8 cellular contexts compared by ENCODE assay signal in genomic region chr2:233566141-233566956, GRCh38.
DNase-seq lines count a peak whose midpoint lies in the region; ATAC-seq and TF ChIP-seq lines count a peak whose summit lies in the region.

Gene USP40, minus strand, starts transcription at chr2:233566782. Its CDS starts 1,228 bp downstream, at chr2:233565554.

- H3K4me3 ChIP-seq in coronary artery = peak within 1 kb of the TSS; percentile 87

- H3K27ac ChIP-seq in 22Rv1 (peak within 1 kb of the TSS; percentile 85), coronary artery (peak within 1 kb of the TSS; percentile 91 to 95)

- DNase-seq in NCI-H446 (lab: John Stamatoyannopoulos, UW) = peak; percentile 91 to 94
- peak; percentile 70 for DNase-seq in activated CD4-positive, alpha-beta T cell treated with anti-CD3 and anti-CD28 coated beads for 48 hours
- peak; percentile 89 for DNase-seq in coronary artery (ENCODE audit: low spot score)
- DNase-seq in kidney tubule cell (ENCODE audit: low spot score) = peak; percentile 93
- peak; percentile 24 to 49 for DNase-seq in stimulated activated CD4-positive, alpha-beta T cell treated with anti-CD3 and anti-CD28 coated beads, Interleukin-15, amount 100 ng/mL, for 48 hours (ENCODE audit: low read depth in 2 of 2)

- TF ChIP-seq POLR2A in GM18526 (IDR thresholded peaks at IDR 0.05; ENCODE audit: extremely low read depth, insufficient read length) = peak; percentile 85

- ATAC-seq in HG03139 (IDR thresholded peaks at IDR 0.05; ENCODE audit: unreplicated experiment) = peak; percentile 77

- TF ChIP-seq CTCF in 22Rv1 (IDR thresholded peaks at IDR 0.05) = no peak
- no peak for TF ChIP-seq CTCF in coronary artery (IDR thresholded peaks at IDR 0.05)

Comparison
In these comparisons a context has a peak if more than half of its experiments do, and no peak if none do; other contexts are left out.
1. Peak in every context shown above with its lines: DNase-seq, ATAC-seq, H3K4me3 ChIP-seq and H3K27ac ChIP-seq.
2. DNase-seq: peak in every context shown above with its lines; median percentile 93 in kidney tubule cell; 92 in NCI-H446; 89 in coronary artery; 70 in activated CD4-positive, alpha-beta T cell treated with anti-CD3 and anti-CD28 coated beads for 48 hours; 36 in stimulated activated CD4-positive, alpha-beta T cell treated with anti-CD3 and anti-CD28 coated beads, Interleukin-15, amount 100 ng/mL, for 48 hours.